Comparison of ENCODE assay signal across 8 cellular contexts in genomic region chr10:5813341-5814109, GRCh38. TPM values are rescaled to one million over a fixed set of nuclear protein-coding genes. Genes with fewer than 3 reads are reported as not detected.
DNase-seq lines count a peak whose midpoint lies in the region; ATAC-seq and TF ChIP-seq lines count a peak whose summit lies in the region.

GDI2 (minus strand) TSS chr10:5813434; CDS start chr10:5813258, 176 bp downstream.

- TF ChIP-seq CTCF in PC-9 (conservative IDR thresholded peaks at IDR 0.05), result no peak
- no peak for TF ChIP-seq CTCF in epithelial cell of proximal tubule (conservative IDR thresholded peaks at IDR 0.05; ENCODE audit: low read depth, low read length)

- H3K9me3 ChIP-seq in PC-9 (ENCODE audit: insufficient read depth, low read depth), result no peaks in the 10 kb centered on the region

- intact Hi-C loops in PC-9 (cut with micrococcal nuclease; ENCODE audit: unreplicated experiment), result loop anchor here (1.0 to 5.0 kb wide), 2 partner anchors 60 to 74 kb away; partner anchors contain the start of gene ANKRD16

- H3K9me2 ChIP-seq in PC-9 (ENCODE audit: insufficient read depth), result no peaks in the 10 kb centered on the region

- H3K27me3 ChIP-seq in PC-9 (ENCODE audit: insufficient read depth, low read depth), result no peaks in the 10 kb centered on the region

- in situ Hi-C loops in KBM-7 (cut with MboI; ENCODE audit: low pct_unique_long_range_greater_than_20kb, low sequenced_read_pairs), result no loop called here

- CTCF ChIA-PET in PC-9 (lab: Charles Lee), result no interaction called here

- peaks cover 25% of the 10 kb centered on the region for H3K4me1 ChIP-seq in PC-9 (replicated peaks; ENCODE audit: insufficient read depth)

- H3K4me3 ChIP-seq in PC-9 (peak within 1 kb of the TSS; percentile 99), epithelial cell of proximal tubule (ENCODE audit: low read depth, low read length) (peak within 1 kb of the TSS; percentile 86)

- peaks cover 30% of the 10 kb centered on the region for H4K20me1 ChIP-seq in PC-9 (ENCODE audit: insufficient read depth)

- peak; percentile 76 for ATAC-seq in GM21723 (IDR thresholded peaks at IDR 0.05; ENCODE audit: unreplicated experiment)

- H3F3A ChIP-seq in PC-9 (ENCODE audit: insufficient read depth, low read depth), result peaks cover 7% of the 10 kb centered on the region; the same call in 1 of the 2 replicates

- peaks cover 57% of the 10 kb centered on the region for H3K79me2 ChIP-seq in PC-9 (ENCODE audit: low read depth)

- DNase-seq in DMS53 treated with DMSO at 0.1 percent for 48 hours (lab: John Stamatoyannopoulos, UW; ENCODE audit: unreplicated experiment) (peak; percentile 97), KBM-7 (peak; percentile 98), PC-9 (peak; percentile 81 to 96), epithelial cell of proximal tubule (ENCODE audit: low read depth) (peak; percentile 49), mucosa of gallbladder (ENCODE audit: low spot score) (peak; percentile 98)
- peak; percentile 97 for DNase-seq in activated T-cell treated with anti-CD3 and anti-CD28 coated beads, Interleukin-2, amount 50 U/mL, for 1 hour
- peak; percentile 94 for DNase-seq in stimulated activated CD8-positive, alpha-beta memory T cell treated with anti-CD3 and anti-CD28 coated beads, Interleukin-4, amount 100 ng/mL, for 24 hours (ENCODE audit: low read depth)

- BruUV-seq in PC-9 (replicated peaks; lab: Mats Ljungman, UMichigan), result TSS peak; percentile 82

- H3K4me2 ChIP-seq in PC-9, result peak within 1 kb of the TSS; percentile 95

- POLR2A ChIA-PET in PC-9 (lab: Charles Lee; ENCODE audit: unreplicated experiment), result interaction anchor here (0.6 to 1.5 kb wide), 3 partner anchors 77 to 1682 kb away, joined by 4 to 28 read pairs (median 16); partner anchors contain the start of gene FBH1

- H3K27ac ChIP-seq in PC-9, result peak within 1 kb of the TSS; percentile 94

- no peaks in the 10 kb centered on the region for H3K36me3 ChIP-seq in PC-9 (ENCODE audit: low read depth)

- peak within 1 kb of the TSS; percentile 95 for H2AFZ ChIP-seq in PC-9

RNA-seq across cellular contexts. Expression of gene GDI2, which starts in this region (rescaled TPM):
- total RNA-seq in PC-9 (2021) (152 and 196 TPM in 2 replicates), epithelial cell of proximal tubule (402 and 472 TPM in 2 replicates), mucosa of gallbladder (205 TPM)

Comparison
In these comparisons a context has a peak if more than half of its experiments do, and no peak if none do; other contexts are left out.
1. Peak in every context shown above with its lines: DNase-seq, ATAC-seq, H3K4me3 ChIP-seq and H3K27ac ChIP-seq.